9 cellular contexts compared by ENCODE assay signal in the genomic region with DNA sequence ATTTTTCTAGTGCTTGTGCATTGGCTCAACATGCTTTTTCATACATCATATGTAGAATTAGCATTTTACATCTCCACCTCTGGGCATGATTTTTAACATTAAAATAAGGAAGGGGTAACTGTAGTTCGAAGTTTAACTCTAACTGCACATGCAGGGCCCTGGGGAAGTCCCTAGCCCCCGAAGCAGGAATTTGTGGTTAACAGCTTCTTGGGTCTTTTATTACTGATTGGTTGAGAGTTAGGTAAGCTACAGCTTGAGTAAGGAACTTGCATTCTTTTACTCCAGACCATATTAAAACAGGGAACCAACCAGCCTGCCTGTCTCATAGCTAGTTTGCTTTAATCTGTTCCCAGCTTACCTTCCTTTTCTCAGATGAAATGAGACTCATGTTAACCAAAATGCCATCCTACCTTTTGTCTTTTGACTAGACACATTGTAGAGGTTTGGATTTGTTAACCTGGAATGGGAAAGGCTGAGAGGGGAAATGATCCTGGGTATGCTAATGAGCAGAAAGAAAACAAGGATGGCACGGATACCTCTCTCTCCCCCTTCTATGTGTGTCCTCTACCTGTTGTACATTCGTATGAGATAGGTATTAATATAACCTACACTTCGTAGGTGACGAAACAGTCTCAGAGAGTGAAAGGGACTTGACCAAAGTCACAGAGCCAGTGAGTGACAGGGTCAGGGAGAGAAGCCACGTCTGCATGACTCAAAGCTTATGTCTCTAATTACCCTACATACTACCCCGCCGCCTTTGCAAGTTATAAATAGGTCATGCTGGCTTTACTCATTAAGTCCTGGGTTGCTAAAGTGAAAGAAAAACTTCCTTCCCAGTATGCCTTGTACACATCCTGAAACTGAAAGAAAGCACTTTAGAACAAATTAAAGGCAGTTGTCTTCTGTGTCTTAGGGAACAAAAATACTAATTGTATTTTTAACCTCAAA.
DNase-seq lines count a peak whose midpoint lies in the region; ATAC-seq and TF ChIP-seq lines count a peak whose summit lies in the region.
"Had no signal": no experiment of that assay in that cellular context is flagged by ENCODE, and none has a peak within 500 bp of the region (broad histone marks: within the 10 kb centered on the region; RNA-seq: fewer than 3 reads in every experiment).

No MANE protein-coding gene starts in this region.

- ATAC-seq in GM21786 (IDR thresholded peaks at IDR 0.05; ENCODE audit: unreplicated experiment) (peak; percentile 92), sciatic nerve (peak; percentile 26)
- ATAC-seq in activated T-cell treated with anti-CD3 and anti-CD28 coated beads, Interleukin-2, amount 50 U/mL, for 72 hours (replicated peaks in 1 of 2), result peak; percentile 99
- ATAC-seq: HCT116 had no signal

- no peaks in the 10 kb centered on the region for H3K27me3 ChIP-seq in MM.1S (replicated peaks; ENCODE audit: insufficient read depth, low read length)

- H2AFZ ChIP-seq in MM.1S (ENCODE audit: low read length), result peak overlapping the region; percentile 93

- H3K27me3 Mint-ChIP-seq in activated T-cell treated with anti-CD3 and anti-CD28 coated beads, Interleukin-2, amount 50 U/mL, for 72 hours (ENCODE audit: low read depth), result no peaks in the 10 kb centered on the region

- no peaks in the 10 kb centered on the region for H3K79me2 ChIP-seq in MM.1S (ENCODE audit: low read length)

- no peaks in the 10 kb centered on the region for H3K9me3 ChIP-seq in MM.1S (replicated peaks; ENCODE audit: insufficient read depth, low read length)

- H3K27ac ChIP-seq in MM.1S (ENCODE audit: low read length), result peak overlapping the region; percentile 85

- H3K27ac Mint-ChIP-seq in activated T-cell treated with anti-CD3 and anti-CD28 coated beads, Interleukin-2, amount 50 U/mL, for 72 hours, result peak overlapping the region; percentile 92

- H3K4me3 Mint-ChIP-seq in activated T-cell treated with anti-CD3 and anti-CD28 coated beads, Interleukin-2, amount 50 U/mL, for 72 hours, result peak overlapping the region; percentile 72 to 84

- peaks cover 2% of the 10 kb centered on the region in 2 donors for H3K9me3 Mint-ChIP-seq in activated T-cell treated with anti-CD3 and anti-CD28 coated beads, Interleukin-2, amount 50 U/mL, for 72 hours

- peaks cover 30% of the 10 kb centered on the region for H3K4me1 Mint-ChIP-seq in activated T-cell treated with anti-CD3 and anti-CD28 coated beads, Interleukin-2, amount 50 U/mL, for 72 hours (ENCODE audit: low read depth)

- intact Hi-C loops in sciatic nerve (cut with DNase I), result no loop called here

- H3K36me3 ChIP-seq in MM.1S (replicated peaks; ENCODE audit: insufficient read depth, low read length), result no peaks in the 10 kb centered on the region

- DNase-seq in GM10266 (ENCODE audit: extremely low spot score), result peak; percentile 6
- DNase-seq in MM.1S, result peak; percentile 94
- peak; percentile 50 to 69 for DNase-seq in activated T-cell treated with anti-CD3 and anti-CD28 coated beads, Interleukin-2, amount 50 U/mL, for 72 hours
- DNase-seq in sciatic nerve (ENCODE audit: low spot score), result no peak
- DNase-seq in glomerular visceral epithelial cell (ENCODE audit: extremely low spot score), result no peak
- DNase-seq in cortex of kidney (lab: John Stamatoyannopoulos, UW), result no peak
- no peak for DNase-seq in anterior cingulate cortex (lab: John Stamatoyannopoulos, UW)

- H3K4me1 ChIP-seq in MM.1S (ENCODE audit: low read length), result peaks cover 21% of the 10 kb centered on the region

- peak overlapping the region; percentile 85 for H3K4me2 ChIP-seq in MM.1S (ENCODE audit: low read depth, low read length)

- peak overlapping the region; percentile 58 for H3K9ac ChIP-seq in MM.1S (ENCODE audit: low read length)

- peak overlapping the region; percentile 64 for H3K4me3 ChIP-seq in MM.1S (ENCODE audit: low read length)

- H4K20me1 ChIP-seq in MM.1S (ENCODE audit: insufficient read depth, low read length), result no peaks in the 10 kb centered on the region

- H3K9me2 ChIP-seq in MM.1S (replicated peaks; ENCODE audit: insufficient read depth, low read length), result no peaks in the 10 kb centered on the region

- TF ChIP-seq CTCF in GM10266 (IDR thresholded peaks at IDR 0.05; ENCODE audit: control insufficient read depth, insufficient read depth, low read depth, missing control alignments), result no peak
- TF ChIP-seq CTCF in MM.1S (IDR thresholded peaks at IDR 0.05; ENCODE audit: low read length), result no peak

- peaks cover 0 to 1% of the 10 kb centered on the region in 2 donors for H3K36me3 Mint-ChIP-seq in activated T-cell treated with anti-CD3 and anti-CD28 coated beads, Interleukin-2, amount 50 U/mL, for 72 hours (ENCODE audit: insufficient read depth in 2 of 2)

- peaks cover 19% of the 10 kb centered on the region for H3F3A ChIP-seq in MM.1S (ENCODE audit: insufficient read depth, low read length)

Comparison
In these comparisons a context has a peak if more than half of its experiments do, and no peak if none do; other contexts are left out.
1. DNase-seq: peak in GM10266 (single experiment), MM.1S (single experiment) and activated T-cell treated with anti-CD3 and anti-CD28 coated beads, Interleukin-2, amount 50 U/mL, for 72 hours (2 of 2); none in sciatic nerve (single experiment), glomerular visceral epithelial cell (single experiment), cortex of kidney (single experiment) and anterior cingulate cortex (0 of 58).
2. ATAC-seq: peak in every context shown above with its lines; median percentile 99 in activated T-cell treated with anti-CD3 and anti-CD28 coated beads, Interleukin-2, amount 50 U/mL, for 72 hours; 92 in GM21786; 26 in sciatic nerve.